11 cellular contexts compared by ENCODE assay signal in genomic region chr13:27427663-27428062, GRCh38. TPM values are rescaled to one million over a fixed set of nuclear protein-coding genes. Genes with fewer than 3 reads are reported as not detected.
DNase-seq lines count a peak whose midpoint lies in the region; ATAC-seq and TF ChIP-seq lines count a peak whose summit lies in the region.
"Had no signal": no experiment of that assay in that cellular context is flagged by ENCODE, and none has a peak within 500 bp of the region (broad histone marks: within the 10 kb centered on the region; RNA-seq: fewer than 3 reads in every experiment).

No MANE protein-coding gene starts in this region.

- no peaks in the 10 kb centered on the region for H3K27me3 Mint-ChIP-seq in activated B cell treated with CpG ODN at 0.5 μM for 24 hours

- H3K27me3 ChIP-seq in heart right ventricle (no peaks in the 10 kb centered on the region), esophagus squamous epithelium (no peaks in the 10 kb centered on the region), thymus (ENCODE audit: control insufficient read depth, insufficient read depth) (no peaks in the 10 kb centered on the region)

- H3K27ac ChIP-seq in heart right ventricle, result peak overlapping the region in 7 of 10 donors; percentile 3 to 97 (median 93)
- H3K27ac ChIP-seq in esophagus squamous epithelium, result peak overlapping the region; percentile 90 to 95 (median 92)
- H3K27ac ChIP-seq in thymus (ENCODE audit: low read depth), result peak overlapping the region; percentile 97

- H3K36me3 ChIP-seq in heart right ventricle, result peaks cover 0 to 58% (median 29%) of the 10 kb centered on the region in 9 donors
- peaks cover 0 to 55% (median 34%) of the 10 kb centered on the region in 3 donors for H3K36me3 ChIP-seq in esophagus squamous epithelium
- peaks cover 22% of the 10 kb centered on the region for H3K36me3 ChIP-seq in thymus (ENCODE audit: control insufficient read depth, insufficient read depth)

- TF ChIP-seq CTCF in heart right ventricle (IDR thresholded peaks at IDR 0.05) (no peak), activated B cell treated with CpG ODN at 0.5 μM for 24 hours (IDR thresholded peaks at IDR 0.05) (no peak), esophagus squamous epithelium (IDR thresholded peaks at IDR 0.05) (no peak)

- intact Hi-C loops in heart right ventricle (cut with DNase I), result loop anchor here in 3 of 10 donors (2.0 to 10.0 kb wide), 2 partner anchors 17 to 197 kb away; partner anchors contain the start of genes LNX2 (in 2 of the 3) and POLR1D (in 2 of the 3)
- intact Hi-C loops in cardiac septum (cut with DNase I), result loop anchor here (5.0 to 10.0 kb wide), 3 partner anchors 173 to 253 kb away; partner anchors contain the start of genes LNX2, POLR1D, RPL21 and USP12
- intact Hi-C loops in activated B cell treated with CpG ODN at 0.5 μM for 24 hours (cut with micrococcal nuclease), result loop anchor here (10.0 kb wide), 2 partner anchors 173 to 293 kb away; partner anchors contain the start of gene RPL21
- intact Hi-C loops in esophagus squamous epithelium (cut with DNase I), result no loop called here

- H3K9me3 ChIP-seq in heart right ventricle (no peaks in the 10 kb centered on the region), esophagus squamous epithelium (no peaks in the 10 kb centered on the region), thymus (ENCODE audit: control insufficient read depth) (peaks cover 1% of the 10 kb centered on the region)

- no peaks in the 10 kb centered on the region for H3K9me3 Mint-ChIP-seq in activated B cell treated with CpG ODN at 0.5 μM for 24 hours

- DNase-seq in heart right ventricle (no peak), cardiac septum (ENCODE audit: low spot score) (no peak), activated B cell treated with CpG ODN at 0.5 μM for 24 hours (no peak), esophagus squamous epithelium (lab: John Stamatoyannopoulos, UW) (no peak), germinal center (ENCODE audit: low spot score) (no peak)
- DNase-seq: amniotic stem cell, C1 segment of cervical spinal cord, NCI-H2107 had no signal

- CTCF ChIA-PET in activated B cell treated with CpG ODN at 0.5 μM for 24 hours (lab: Charles Lee), result interaction anchor here (0.6 to 4.1 kb wide), 3 partner anchors 16 to 399 kb away, joined by 4 to 29 read pairs (median 28); no protein-coding TSS in a partner anchor

- peak overlapping the region; percentile 85 for H3K27ac Mint-ChIP-seq in activated B cell treated with CpG ODN at 0.5 μM for 24 hours

- peaks cover 45% of the 10 kb centered on the region for H3K4me1 Mint-ChIP-seq in activated B cell treated with CpG ODN at 0.5 μM for 24 hours

- TF ChIP-seq POLR2A in esophagus squamous epithelium (IDR thresholded peaks at IDR 0.05), result no peak

- H3K4me1 ChIP-seq in heart right ventricle, result peaks cover 16 to 50% (median 39%) of the 10 kb centered on the region in 9 donors
- H3K4me1 ChIP-seq in esophagus squamous epithelium, result peaks cover 24 to 54% (median 29%) of the 10 kb centered on the region in 3 donors
- peaks cover 19% of the 10 kb centered on the region for H3K4me1 ChIP-seq in thymus (ENCODE audit: control insufficient read depth, insufficient read depth, low read length)

- POLR2A ChIA-PET in activated B cell treated with CpG ODN at 0.5 μM for 24 hours (lab: Charles Lee), result interaction anchor here (1.1 to 5.6 kb wide), 5 partner anchors 16 to 194 kb away, joined by 3 to 185 read pairs (median 16); partner anchors contain the start of genes LNX2, MTIF3 and POLR1D

- H3K4me3 Mint-ChIP-seq in activated B cell treated with CpG ODN at 0.5 μM for 24 hours, result no peak overlapping the region

- 79 to 81% methylated on average over 2 of the region's 2 CpGs for WGBS in heart right ventricle, 2 donors
- 85% methylated on average over 2 of the region's 2 CpGs; no CpG with 5 or more reads in 1 of the 2 donors for WGBS in esophagus squamous epithelium, 2 donors
- WGBS in thymus, result 94% methylated on average over 2 of the region's 2 CpGs

- H3K4me3 ChIP-seq in heart right ventricle (peak overlapping the region in 1 of 10 donors; percentile 85), esophagus squamous epithelium (peak overlapping the region in 1 of 4 donors; percentile 78), thymus (ENCODE audit: low read length) (peak overlapping the region; percentile 76)

- ATAC-seq in heart right ventricle (peak in 1 of 8 donors; percentile 9), activated B cell treated with CpG ODN at 0.5 μM for 24 hours (ENCODE audit: low read depth) (no peak), SK-N-SH treated with all-trans-retinoic acid at 6 μM for 48 hours (no peak), HG02840 (IDR thresholded peaks at IDR 0.05; ENCODE audit: low FRiP score, unreplicated experiment) (no peak)

- H3K36me3 Mint-ChIP-seq in activated B cell treated with CpG ODN at 0.5 μM for 24 hours (ENCODE audit: low read depth), result peaks cover 66% of the 10 kb centered on the region

TF ChIP-seq in SK-N-SH treated with all-trans-retinoic acid at 6 μM for 48 hours, 23 proteins besides CTCF, POLR2A, EP300 and RAD21:
- TF ChIP-seq ZNF8 (CRISPR knock-in tag; IDR thresholded peaks at IDR 0.05) (no peak), TOX (CRISPR knock-in tag; IDR thresholded peaks at IDR 0.05; ENCODE audit: borderline replicate concordance) (no peak), ZNF70 (CRISPR knock-in tag; IDR thresholded peaks at IDR 0.05) (no peak), CREB5 (CRISPR knock-in tag; IDR thresholded peaks at IDR 0.05; ENCODE audit: low read depth) (no peak), ZC3H10 (CRISPR knock-in tag; IDR thresholded peaks at IDR 0.05) (no peak), ARNTL (CRISPR knock-in tag; IDR thresholded peaks at IDR 0.05; ENCODE audit: borderline replicate concordance, low read depth) (no peak), PATZ1 (CRISPR knock-in tag; IDR thresholded peaks at IDR 0.05; ENCODE audit: borderline replicate concordance) (no peak), TCF4 (CRISPR knock-in tag; IDR thresholded peaks at IDR 0.05; ENCODE audit: borderline replicate concordance) (no peak)

RNA-seq across cellular contexts. Expression of gene GTF3A, which starts 3.2 kb away (rescaled TPM):
- total RNA-seq in heart right ventricle (100 to 1,000 TPM; 137 to 262 (median 160) TPM), cardiac septum (167 TPM), activated B cell treated with CpG ODN at 0.5 μM for 24 hours (119 and 134 TPM in 2 replicates), esophagus squamous epithelium (100 to 1,000 TPM in 1 of 4 donors, 10 to 100 TPM in 3; 76.4 to 113 (median 86.5) TPM)
- polyA plus RNA-seq in heart right ventricle (100 to 1,000 TPM; 280 to 848 TPM), thymus (293 TPM)

RNA-seq across cellular contexts. Expression of gene MTIF3, which starts 22.7 kb away (rescaled TPM):
- total RNA-seq in heart right ventricle (100 to 1,000 TPM; 103 to 207 (median 121) TPM), cardiac septum (83.8 TPM), activated B cell treated with CpG ODN at 0.5 μM for 24 hours (39.8 and 50.1 TPM in 2 replicates), esophagus squamous epithelium (10 to 100 TPM; 31.1 to 41.7 (median 35.0) TPM)
- polyA plus RNA-seq in heart right ventricle (100 to 1,000 TPM; 127 to 217 TPM), thymus (134 TPM)
